ENCODE assay signal across 19 cellular contexts in the genomic region with DNA sequence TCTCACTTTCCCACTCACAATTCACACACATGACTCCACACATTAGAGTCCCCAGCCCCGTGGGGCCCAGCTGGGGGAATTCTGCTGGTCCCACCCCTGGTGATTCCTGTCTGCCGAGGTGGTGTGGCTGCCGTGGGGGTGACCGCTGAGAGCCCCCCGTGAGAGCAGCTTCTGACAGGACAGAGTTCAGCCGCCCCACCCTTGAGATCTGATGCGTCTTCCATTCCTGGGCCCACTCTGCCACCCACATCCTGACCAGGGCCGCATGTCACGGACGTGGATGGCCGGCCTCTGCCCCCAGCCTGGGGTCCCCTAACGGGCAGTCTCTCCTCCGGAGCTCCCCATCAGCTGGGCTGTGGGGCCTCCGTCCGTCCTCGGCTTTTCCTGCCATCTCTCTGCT.
A peak's percentile ranks its signal among the peaks of the same experiment; 100 is the strongest.
DNase-seq lines count a peak whose midpoint lies in the region; ATAC-seq, FAIRE-seq and TF ChIP-seq lines count a peak whose summit lies in the region.
"Had no signal": no experiment of that assay in that cellular context is flagged by ENCODE, and none has a peak within 500 bp of the region (broad histone marks: within the 10 kb centered on the region; RNA-seq: fewer than 3 reads in every experiment).

No MANE protein-coding gene starts in this region.

- H3K36me3 Mint-ChIP-seq in activated naive CD4-positive, alpha-beta T cell treated with anti-CD3 and anti-CD28 coated beads, Interleukin-2, amount 50 U/mL, for 72 hours, result peaks cover 0 to 4% of the 10 kb centered on the region in 2 donors
- H3K36me3 Mint-ChIP-seq: CD8-positive, alpha-beta memory T cell had no signal

- H3K4me1 Mint-ChIP-seq in stimulated activated naive CD8-positive, alpha-beta T cell treated with anti-CD3 and anti-CD28 coated beads, Interleukin-15, amount 100 ng/mL, for 72 hours, result no peaks in the 10 kb centered on the region

- POLR2A ChIA-PET in HepG2 (lab: Yijun Ruan, JAX), result no interaction called here

- H3K4me3 ChIP-seq in neuronal stem cell (ENCODE audit: low read length in 2 of 2) (no peak overlapping the region), spleen (no peak overlapping the region), HepG2 (replicated peaks in 1 of 3; ENCODE audit: insufficient read depth in 1 of 3, low read depth in 2 of 3, low read length in 3 of 3) (no peak overlapping the region)
- H3K4me3 ChIP-seq: BLaER1, GM23248 had no signal

- peaks cover 10 to 13% of the 10 kb centered on the region in 2 donors for H3K4me1 ChIP-seq in neuronal stem cell (ENCODE audit: control insufficient read depth in 2 of 2, insufficient read depth in 1 of 2, low read depth in 1 of 2, low read length in 2 of 2)
- H3K4me1 ChIP-seq in spleen, result peaks cover 0 to 2% (median 0%) of the 10 kb centered on the region in 6 donors
- no peaks in the 10 kb centered on the region for H3K4me1 ChIP-seq in HepG2 (ENCODE audit: insufficient read depth, low read length)
- H3K4me1 ChIP-seq: BLaER1, Caco-2 had no signal

- H4K20me1 ChIP-seq in HepG2 (ENCODE audit: insufficient read depth, low read length), result no peaks in the 10 kb centered on the region
- H4K20me1 ChIP-seq: BLaER1 had no signal

- H4K8ac ChIP-seq in neuronal stem cell (ENCODE audit: low read depth, low read length), result peak overlapping the region; percentile 19

- no peak overlapping the region for H4K91ac ChIP-seq in neuronal stem cell (ENCODE audit: low read depth, low read length, poor library complexity)

- no peak for TF ChIP-seq RAD21 in HepG2 (CRISPR knock-in tag; IDR thresholded peaks at IDR 0.05)

- no peak for FAIRE-seq in HepG2 (lab: Jason Lieb, UNC)
- FAIRE-seq: GM12892, GM19239, H54 had no signal

- H2AFZ ChIP-seq in neuronal stem cell (ENCODE audit: low read length) (no peak overlapping the region), HepG2 (ENCODE audit: low read length) (no peak overlapping the region)
- H2AFZ ChIP-seq: GM23248 had no signal

- H3K9me3 ChIP-seq in neuronal stem cell (replicated peaks in 1 of 2; ENCODE audit: control insufficient read depth in 2 of 2, insufficient read depth in 1 of 2, low read depth in 1 of 2, low read length in 2 of 2) (peaks cover 0 to 5% of the 10 kb centered on the region in 2 donors), spleen (peaks cover 0 to 4% (median 0%) of the 10 kb centered on the region in 8 donors), HepG2 (ENCODE audit: low read length) (no peaks in the 10 kb centered on the region)

- H3K27ac ChIP-seq in neuronal stem cell (replicated peaks; ENCODE audit: low read length) (no peak overlapping the region), spleen (no peak overlapping the region), HepG2 (ENCODE audit: extremely low read length, insufficient read depth, low read length) (no peak overlapping the region)
- H3K27ac ChIP-seq: BLaER1, GM23248 had no signal

- intact Hi-C loops in spleen (cut with DNase I; ENCODE audit: low total_unique reads), result no loop called here
- intact Hi-C loops in HepG2 (cut with micrococcal nuclease; ENCODE audit: unreplicated experiment), result no loop called here

- peaks cover 5 to 8% of the 10 kb centered on the region in 2 donors for H3K9me3 Mint-ChIP-seq in stimulated activated naive CD8-positive, alpha-beta T cell treated with anti-CD3 and anti-CD28 coated beads, Interleukin-15, amount 100 ng/mL, for 72 hours
- H3K9me3 Mint-ChIP-seq in activated naive CD4-positive, alpha-beta T cell treated with anti-CD3 and anti-CD28 coated beads, Interleukin-2, amount 50 U/mL, for 72 hours, result peaks cover 5 to 6% of the 10 kb centered on the region in 2 donors

- H3K27me3 Mint-ChIP-seq in stimulated activated naive CD8-positive, alpha-beta T cell treated with anti-CD3 and anti-CD28 coated beads, Interleukin-15, amount 100 ng/mL, for 72 hours, result peaks cover 14% of the 10 kb centered on the region

- H3K9ac ChIP-seq in neuronal stem cell (ENCODE audit: low read depth, low read length, poor library complexity) (no peak overlapping the region), HepG2 (ENCODE audit: insufficient read depth, low read depth, low read length) (no peak overlapping the region)
- H3K9ac ChIP-seq: BLaER1, GM23248 had no signal

- H2BK12ac ChIP-seq in neuronal stem cell (ENCODE audit: low read length), result no peak overlapping the region

- in situ Hi-C loops in HepG2 (cut with HindIII; ENCODE audit: extremely low pct_ligation_motif_present, low pct_unique_long_range_greater_than_20kb), result no loop called here

- H3K4me3 Mint-ChIP-seq in stimulated activated naive CD8-positive, alpha-beta T cell treated with anti-CD3 and anti-CD28 coated beads, Interleukin-15, amount 100 ng/mL, for 72 hours, result no peak overlapping the region
- H3K4me3 Mint-ChIP-seq: CD8-positive, alpha-beta memory T cell had no signal

- no peaks in the 10 kb centered on the region for H3K79me1 ChIP-seq in neuronal stem cell (ENCODE audit: low read depth, low read length)

- no peak for DNase-seq in stimulated activated naive CD8-positive, alpha-beta T cell treated with anti-CD3 and anti-CD28 coated beads, Interleukin-15, amount 100 ng/mL, for 72 hours
- DNase-seq in stimulated activated naive CD8-positive, alpha-beta T cell treated with anti-CD3 and anti-CD28 coated beads, Interleukin-15, Interleukin-2, amounts not matched to agents 100 U/mL and 50 U/mL, for 24 hours, result no peak
- no peak for DNase-seq in neuronal stem cell (ENCODE audit: low spot score)
- peak; percentile 68 for DNase-seq in spleen
- no peak for DNase-seq in activated naive CD4-positive, alpha-beta T cell treated with anti-CD3 and anti-CD28 coated beads, Interleukin-2, amount 50 U/mL, for 72 hours (ENCODE audit: low spot score in 2 of 2)
- DNase-seq in HepG2 (ENCODE audit: low spot score), result no peak
- DNase-seq: 8988T; AML-193; CD8-positive, alpha-beta memory T cell; DND-41; GDM1; GM23248 had no signal

- TF ChIP-seq EP300 in HepG2 (IDR thresholded peaks at IDR 0.05; ENCODE audit: low read depth in 2 of 2, low read length in 2 of 2) (no peak), HepG2 (CRISPR knock-in tag; IDR thresholded peaks at IDR 0.05; ENCODE audit: borderline replicate concordance) (no peak)

- WGBS in neuronal stem cell (ENCODE audit: extremely low coverage in 2 of 2, insufficient read length in 2 of 2, insufficient replicate concordance in 1 of 2), 2 donors, result no CpG with 5 or more reads among the region's 16 CpGs
- 84 to 94% (median 86%) methylated on average over 16 of the region's 16 CpGs for WGBS in spleen, 5 donors
- 11% methylated on average over 8 of the region's 16 CpGs for WGBS in HepG2 (ENCODE audit: low lambda C conversion rate)

- peak overlapping the region; percentile 3 for H3K18ac ChIP-seq in neuronal stem cell (ENCODE audit: low read length)

- H3K79me2 ChIP-seq in HepG2 (ENCODE audit: insufficient read depth, low read length), result no peaks in the 10 kb centered on the region

- no peak overlapping the region for H3K4ac ChIP-seq in neuronal stem cell (ENCODE audit: low read length)

- BruUV-seq in HepG2 (replicated peaks; lab: Mats Ljungman, UMichigan), result no TSS peak

- H2BK120ac ChIP-seq in neuronal stem cell (ENCODE audit: low read depth, low read length), result no peak overlapping the region

- H3K14ac ChIP-seq in neuronal stem cell (ENCODE audit: low read length), result peak overlapping the region; percentile 27

- H2AK5ac ChIP-seq in neuronal stem cell (ENCODE audit: low read depth, low read length), result no peak overlapping the region

- no peak overlapping the region for H3K4me2 ChIP-seq in neuronal stem cell (ENCODE audit: insufficient read depth, low read length, poor library complexity, severe bottlenecking)
- H3K4me2 ChIP-seq in HepG2 (ENCODE audit: low read depth, low read length), result no peak overlapping the region
- H3K4me2 ChIP-seq: BLaER1 had no signal

- H2BK15ac ChIP-seq in neuronal stem cell (ENCODE audit: low read length), result peak overlapping the region; percentile 47

- TF ChIP-seq POLR2A in spleen (IDR thresholded peaks at IDR 0.05) (no peak), HepG2 (IDR thresholded peaks at IDR 0.05; ENCODE audit: insufficient read depth in 1 of 2, low read depth in 2 of 2, low read length in 2 of 2) (no peak)

- H2BK5ac ChIP-seq in neuronal stem cell (ENCODE audit: low read length), result no peak overlapping the region

- peak; percentile 26 for ATAC-seq in stimulated activated naive CD8-positive, alpha-beta T cell treated with anti-CD3 and anti-CD28 coated beads, Interleukin-15, amount 100 ng/mL, for 72 hours
- ATAC-seq in stimulated activated naive CD8-positive, alpha-beta T cell treated with anti-CD3 and anti-CD28 coated beads, Interleukin-15, Interleukin-2, amounts not matched to agents 100 U/mL and 50 U/mL, for 24 hours, result no peak
- ATAC-seq in GM19328 (IDR thresholded peaks at IDR 0.05; ENCODE audit: unreplicated experiment), result no peak
- no peak for ATAC-seq in activated naive CD4-positive, alpha-beta T cell treated with anti-CD3 and anti-CD28 coated beads, Interleukin-2, amount 50 U/mL, for 72 hours
- no peak for ATAC-seq in HepG2
- ATAC-seq: HCT116 had no signal

- H3K36me3 ChIP-seq in neuronal stem cell (replicated peaks in 1 of 2; ENCODE audit: control insufficient read depth in 2 of 2, insufficient read depth in 2 of 2, low read length in 2 of 2), result no peaks in the 10 kb centered on the region
- H3K36me3 ChIP-seq in spleen, result no peaks in the 10 kb centered on the region
- no peaks in the 10 kb centered on the region for H3K36me3 ChIP-seq in HepG2 (replicated peaks in 1 of 2; ENCODE audit: control insufficient read depth in 1 of 2, insufficient read depth in 2 of 2, low read length in 2 of 2)
- H3K36me3 ChIP-seq: BLaER1 had no signal

- no peaks in the 10 kb centered on the region for H3K27me3 ChIP-seq in neuronal stem cell (ENCODE audit: control insufficient read depth in 3 of 3, insufficient read depth in 3 of 3, low read depth in 1 of 3, low read length in 3 of 3)
- no peaks in the 10 kb centered on the region for H3K27me3 ChIP-seq in spleen (replicated peaks in 1 of 7)
- peaks cover 7 to 45% of the 10 kb centered on the region in 2 experiments; a peak in 3 of 5 replicates for H3K27me3 ChIP-seq in HepG2 (ENCODE audit: control insufficient read depth in 1 of 2, insufficient read depth in 2 of 2, low read length in 2 of 2)
- H3K27me3 ChIP-seq: BLaER1 had no signal

- CTCF ChIA-PET in HepG2 (lab: Yijun Ruan, JAX; ENCODE audit: low intra/inter-chr PET ratio, low total read pairs), result no interaction called here

- no peak overlapping the region for H3K27ac Mint-ChIP-seq in stimulated activated naive CD8-positive, alpha-beta T cell treated with anti-CD3 and anti-CD28 coated beads, Interleukin-15, amount 100 ng/mL, for 72 hours
- H3K27ac Mint-ChIP-seq in activated naive CD4-positive, alpha-beta T cell treated with anti-CD3 and anti-CD28 coated beads, Interleukin-2, amount 50 U/mL, for 72 hours, result no peak overlapping the region

- H3K23ac ChIP-seq in neuronal stem cell (ENCODE audit: low read depth, low read length, poor library complexity), result no peak overlapping the region

- TF ChIP-seq CTCF in spleen (IDR thresholded peaks at IDR 0.05 in 8 of 11, conservative IDR thresholded peaks at IDR 0.05 in 3 of 11) (no peak), HepG2 (CRISPR knock-in tag; IDR thresholded peaks at IDR 0.05) (no peak)

TF ChIP-seq in HepG2, 621 proteins besides CTCF, POLR2A, EP300 and RAD21 (continues in another document):
- no peak for TF ChIP-seq ETV5 (CRISPR knock-in tag; IDR thresholded peaks at IDR 0.05; ENCODE audit: borderline replicate concordance)
- no peak for TF ChIP-seq YY1 (IDR thresholded peaks at IDR 0.05; ENCODE audit: insufficient read depth, insufficient replicate concordance, low read depth, low read length)
